ENCODE assay signal across 24 cellular contexts in genomic region chr3:9647450-9647849, GRCh38. TPM values are rescaled to one million over a fixed set of nuclear protein-coding genes. Genes with fewer than 3 reads are reported as not detected.
"Had no signal": no experiment of that assay in that cellular context is flagged by ENCODE, and none has a peak within 500 bp of the region (broad histone marks: within the 10 kb centered on the region; RNA-seq: fewer than 3 reads in every experiment).

No MANE protein-coding gene starts in this region.

- H3K27me3 Mint-ChIP-seq: IgD-negative memory B cell had no signal

- H3K27ac ChIP-seq: SJSA1, SK-N-MC had no signal

- H3K4me3 ChIP-seq: SJSA1, SK-N-MC had no signal

- H3K9me3 Mint-ChIP-seq: IgD-negative memory B cell had no signal

- DNase-seq: KBM-7, NCI-H1092, NCI-H1105 treated with DMSO at 0.1 percent for 48 hours, NCI-H1417 treated with DMSO at 0.1 percent for 48 hours, NCI-H146, NCI-H1694 treated with DMSO at 0.1 percent for 48 hours, NCI-H1930, NCI-H2081, NCI-H2107, NCI-H2227 treated with DMSO at 0.1 percent for 48 hours, NCI-H446, NCI-H510A, NCI-H524 treated with DMSO at 0.1 percent for 48 hours, NCI-H69, NCI-H774, Right ventricle myocardium superior, RPMI8226, SIG-M5 had no signal

- H3K9me3 ChIP-seq: SJSA1 had no signal

RNA-seq across cellular contexts. Expression of gene CPNE9, which starts 56.2 kb away (rescaled TPM):
- total RNA-seq: HT1080, LHCN-M2, MCF 10A, Right ventricle myocardium superior, SJSA1 had no signal
- polyA plus RNA-seq: IgD-negative memory B cell had no signal
